Comparison of ENCODE assay signal across 10 cellular contexts in the genomic region with DNA sequence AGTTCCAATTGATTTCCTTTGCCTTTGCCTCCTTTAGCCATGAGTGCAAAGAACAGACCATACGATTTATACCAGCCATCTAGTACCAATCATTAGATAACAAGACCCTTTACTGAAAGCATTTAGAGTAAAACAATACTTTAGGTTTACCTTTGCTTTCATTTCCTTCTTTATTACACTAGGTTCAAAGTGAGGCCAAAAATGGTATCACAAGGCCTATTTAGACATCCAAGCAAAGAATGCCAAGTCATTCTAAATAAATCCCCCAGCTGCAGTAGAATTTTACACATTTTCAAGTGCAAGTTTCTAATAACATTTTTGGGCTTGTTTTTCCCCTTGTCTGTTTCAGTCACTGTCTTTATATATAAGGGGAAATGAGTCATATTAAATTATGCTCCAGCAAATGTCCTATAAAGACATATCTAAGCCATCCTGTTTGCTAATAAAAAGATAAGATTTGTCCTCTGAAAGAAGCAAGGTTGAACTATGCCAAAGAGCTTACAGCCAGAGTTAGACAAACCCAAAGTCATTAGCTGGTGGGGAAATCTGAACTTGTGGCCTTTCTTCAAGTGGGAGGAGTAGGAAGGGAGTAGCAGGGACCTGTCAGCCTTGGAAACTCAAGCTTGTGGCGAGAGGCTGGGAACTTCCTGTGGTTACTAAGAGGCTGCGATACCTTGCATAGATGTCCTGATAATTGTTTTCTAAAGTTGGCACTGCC.
DNase-seq lines count a peak whose midpoint lies in the region; ATAC-seq, FAIRE-seq and TF ChIP-seq lines count a peak whose summit lies in the region.
"Had no signal": no experiment of that assay in that cellular context is flagged by ENCODE, and none has a peak within 500 bp of the region (broad histone marks: within the 10 kb centered on the region; RNA-seq: fewer than 3 reads in every experiment).

No MANE protein-coding gene starts in this region.

- H3K4me1 ChIP-seq in right lobe of liver = no peaks in the 10 kb centered on the region

- no peaks in the 10 kb centered on the region for H3K27me3 ChIP-seq in right lobe of liver

- no peaks in the 10 kb centered on the region for H3K9me3 ChIP-seq in right lobe of liver

- H3K27ac Mint-ChIP-seq in activated T-helper 17 cell treated with anti-CD3 and anti-CD28 coated beads, Interleukin-2, amount 50 U/mL, for 72 hours = no peak overlapping the region
- no peak overlapping the region for H3K27ac Mint-ChIP-seq in stimulated activated memory B cell treated with anti-CD40 and anti-IgM and Interleukin-4, amounts not matched to agents 10 μg/mL and 1 μg/mL and 100 μg/mL, for 72 hours

- 31% methylated on average over 3 of the region's 3 CpGs for WGBS in right lobe of liver (ENCODE audit: insufficient coverage, low coverage, low lambda C conversion rate, missing lambda C conversion rate)

- no peaks in the 10 kb centered on the region for H3K36me3 ChIP-seq in right lobe of liver

- no peak overlapping the region for H3K27ac ChIP-seq in right lobe of liver

- no peak for TF ChIP-seq CTCF in right lobe of liver (IDR thresholded peaks at IDR 0.05)

- no peak for FAIRE-seq in GM19239 (lab: Jason Lieb, UNC)

- no peak for TF ChIP-seq POLR2A in right lobe of liver (IDR thresholded peaks at IDR 0.05)

- no peak overlapping the region for H3K4me3 Mint-ChIP-seq in activated T-helper 17 cell treated with anti-CD3 and anti-CD28 coated beads, Interleukin-2, amount 50 U/mL, for 72 hours
- no peak overlapping the region for H3K4me3 Mint-ChIP-seq in stimulated activated memory B cell treated with anti-CD40 and anti-IgM and Interleukin-4, amounts not matched to agents 10 μg/mL and 1 μg/mL and 100 μg/mL, for 72 hours

- no peaks in the 10 kb centered on the region for H3K27me3 Mint-ChIP-seq in activated T-helper 17 cell treated with anti-CD3 and anti-CD28 coated beads, Interleukin-2, amount 50 U/mL, for 72 hours
- no peaks in the 10 kb centered on the region for H3K27me3 Mint-ChIP-seq in stimulated activated memory B cell treated with anti-CD40 and anti-IgM and Interleukin-4, amounts not matched to agents 10 μg/mL and 1 μg/mL and 100 μg/mL, for 72 hours

- intact Hi-C loops in right lobe of liver (cut with DNase I) = no loop called here

- DNase-seq in right lobe of liver (no peak), NCI-H2196 (lab: John Stamatoyannopoulos, UW; ENCODE audit: unreplicated experiment) (no peak), NCI-H2029 treated with DMSO at 0.1 percent for 48 hours (lab: John Stamatoyannopoulos, UW) (no peak), GM19239 (ENCODE audit: insufficient read length, low spot score) (no peak)
- DNase-seq: activated CD4-positive, alpha-beta T cell treated with anti-CD3 and anti-CD28 coated beads for 4 hours; stimulated activated CD4-positive, alpha-beta T cell treated with anti-CD3 and anti-CD28 coated beads, Interleukin-12 subunit alpha, Interleukin-12 subunit beta, amount 100 ng/mL, for 4 hours had no signal

- peaks cover 4% of the 10 kb centered on the region for H3K4me1 Mint-ChIP-seq in activated T-helper 17 cell treated with anti-CD3 and anti-CD28 coated beads, Interleukin-2, amount 50 U/mL, for 72 hours
- no peaks in the 10 kb centered on the region for H3K4me1 Mint-ChIP-seq in stimulated activated memory B cell treated with anti-CD40 and anti-IgM and Interleukin-4, amounts not matched to agents 10 μg/mL and 1 μg/mL and 100 μg/mL, for 72 hours

- H3K9me3 Mint-ChIP-seq in activated T-helper 17 cell treated with anti-CD3 and anti-CD28 coated beads, Interleukin-2, amount 50 U/mL, for 72 hours = no peaks in the 10 kb centered on the region
- no peaks in the 10 kb centered on the region for H3K9me3 Mint-ChIP-seq in stimulated activated memory B cell treated with anti-CD40 and anti-IgM and Interleukin-4, amounts not matched to agents 10 μg/mL and 1 μg/mL and 100 μg/mL, for 72 hours

- no peaks in the 10 kb centered on the region for H3K36me3 Mint-ChIP-seq in activated T-helper 17 cell treated with anti-CD3 and anti-CD28 coated beads, Interleukin-2, amount 50 U/mL, for 72 hours (ENCODE audit: low read depth)
- no peaks in the 10 kb centered on the region for H3K36me3 Mint-ChIP-seq in stimulated activated memory B cell treated with anti-CD40 and anti-IgM and Interleukin-4, amounts not matched to agents 10 μg/mL and 1 μg/mL and 100 μg/mL, for 72 hours

- H3K4me3 ChIP-seq in right lobe of liver = no peak overlapping the region

- ATAC-seq in GM18511 (IDR thresholded peaks at IDR 0.05; ENCODE audit: unreplicated experiment) (peak; percentile 72), HG03159 (IDR thresholded peaks at IDR 0.05; ENCODE audit: unreplicated experiment) (peak; percentile 54), right lobe of liver (peak; percentile 23 to 82 (median 60))
- peak; percentile 77 for ATAC-seq in activated T-helper 17 cell treated with anti-CD3 and anti-CD28 coated beads, Interleukin-2, amount 50 U/mL, for 72 hours (replicated peaks)
- ATAC-seq in stimulated activated memory B cell treated with anti-CD40 and anti-IgM and Interleukin-4, amounts not matched to agents 10 μg/mL and 1 μg/mL and 100 μg/mL, for 72 hours = no peak
